In the genomic region with DNA sequence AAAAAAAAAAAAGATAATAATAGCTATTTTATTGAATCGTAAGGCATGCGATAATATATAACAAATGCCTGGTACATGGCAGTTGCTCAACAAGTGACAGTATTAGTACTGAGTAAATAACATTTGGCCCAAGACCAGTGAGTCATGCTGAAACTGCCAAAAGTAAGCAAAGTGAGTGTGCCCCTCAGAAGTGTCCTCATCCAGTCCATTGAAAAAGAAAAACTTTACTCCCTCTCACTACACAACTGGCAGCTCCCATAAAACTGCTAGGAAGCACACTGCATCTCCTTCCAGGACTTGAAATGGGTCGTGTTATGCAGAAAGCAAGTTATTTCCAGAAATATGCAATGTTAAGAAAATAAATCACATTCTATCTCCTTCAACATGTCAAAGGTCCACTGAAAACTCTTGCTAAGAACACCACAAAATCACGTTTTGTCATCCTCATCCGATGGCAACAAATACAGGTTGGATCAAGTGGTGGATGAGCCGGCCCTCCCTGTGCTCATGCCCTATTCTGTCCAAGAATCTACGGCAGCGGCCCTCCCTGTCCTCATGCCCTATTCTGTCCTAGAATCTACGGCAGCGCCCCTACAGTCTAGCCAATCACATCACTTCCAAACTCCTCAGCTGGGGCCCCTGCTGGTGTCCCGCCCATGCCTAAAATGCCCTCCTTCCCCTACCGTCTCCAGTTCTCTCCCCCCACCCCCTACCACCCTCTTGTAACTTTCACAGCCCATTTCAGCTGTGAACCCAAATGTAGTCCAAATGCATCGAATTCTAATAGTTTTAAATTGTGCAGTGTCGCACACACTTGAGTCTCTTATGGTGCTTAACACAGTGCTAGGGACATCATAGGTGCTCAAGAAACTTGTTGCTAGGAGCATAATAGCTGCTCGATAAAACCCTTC, we compare ENCODE assay signal across 9 cellular contexts. TPM values are rescaled to one million over a fixed set of nuclear protein-coding genes. Genes with fewer than 3 reads are reported as not detected.
A peak's percentile ranks its signal among the peaks of the same experiment; 100 is the strongest.
DNase-seq lines count a peak whose midpoint lies in the region; ATAC-seq and FAIRE-seq lines count a peak whose summit lies in the region.
"Had no signal": no experiment of that assay in that cellular context is flagged by ENCODE, and none has a peak within 500 bp of the region (broad histone marks: within the 10 kb centered on the region; RNA-seq: fewer than 3 reads in every experiment).

No MANE protein-coding gene starts in this region.

- peaks cover 1% of the 10 kb centered on the region for H3K36me3 Mint-ChIP-seq in activated T-helper 1 cell treated with anti-CD3 and anti-CD28 coated beads, Interleukin-12 subunit alpha, Interleukin-12 subunit beta, Interleukin-2, Interleukin-4 antibody, amounts not matched to agents 30 ng/mL and 10 ng/mL and 1 ng/mL, durations not matched to agents 14 hours and 24 hours and 36 hours (ENCODE audit: low read depth)

- H3K27me3 Mint-ChIP-seq in activated T-helper 1 cell treated with anti-CD3 and anti-CD28 coated beads, Interleukin-12 subunit alpha, Interleukin-12 subunit beta, Interleukin-2, Interleukin-4 antibody, amounts not matched to agents 30 ng/mL and 10 ng/mL and 1 ng/mL, durations not matched to agents 14 hours and 24 hours and 36 hours (ENCODE audit: insufficient read depth) = peaks cover 62% of the 10 kb centered on the region

- no peak overlapping the region for H3K27ac Mint-ChIP-seq in activated T-helper 1 cell treated with anti-CD3 and anti-CD28 coated beads, Interleukin-12 subunit alpha, Interleukin-12 subunit beta, Interleukin-2, Interleukin-4 antibody, amounts not matched to agents 30 ng/mL and 10 ng/mL and 1 ng/mL, durations not matched to agents 14 hours and 24 hours and 36 hours

- no peak for FAIRE-seq in urothelium cell line (lab: Jason Lieb, UNC)

- intact Hi-C loops in Right ventricle myocardium superior (cut with DNase I) (no loop called here), cardiac septum (cut with DNase I) (no loop called here)
- intact Hi-C loops in activated T-helper 1 cell treated with anti-CD3 and anti-CD28 coated beads, Interleukin-12 subunit alpha, Interleukin-12 subunit beta, Interleukin-2, Interleukin-4 antibody, amounts not matched to agents 30 ng/mL and 10 ng/mL and 1 ng/mL, durations not matched to agents 14 hours and 24 hours and 36 hours (cut with micrococcal nuclease) = loop anchor here (10.0 kb wide), 1 partner anchor 320 kb away; no protein-coding TSS in a partner anchor

- DNase-seq in Right ventricle myocardium superior (peak; percentile 55), cardiac septum (ENCODE audit: low spot score) (no peak), iPS-NIHi7 (ENCODE audit: extremely low spot score) (peak; percentile 75), urothelium cell line (ENCODE audit: low spot score) (peak; percentile 13), DMS79 treated with DMSO at 0.1 percent for 48 hours (lab: John Stamatoyannopoulos, UW) (no peak), middle frontal gyrus (ENCODE audit: extremely low spot score, low spot score) (no peak)
- DNase-seq in activated T-helper 1 cell treated with anti-CD3 and anti-CD28 coated beads, Interleukin-12 subunit alpha, Interleukin-12 subunit beta, Interleukin-2, Interleukin-4 antibody, amounts not matched to agents 30 ng/mL and 10 ng/mL and 1 ng/mL, durations not matched to agents 14 hours and 24 hours and 36 hours (ENCODE audit: low spot score) = no peak
- DNase-seq: DND-41 had no signal

- H3K4me3 Mint-ChIP-seq in activated T-helper 1 cell treated with anti-CD3 and anti-CD28 coated beads, Interleukin-12 subunit alpha, Interleukin-12 subunit beta, Interleukin-2, Interleukin-4 antibody, amounts not matched to agents 30 ng/mL and 10 ng/mL and 1 ng/mL, durations not matched to agents 14 hours and 24 hours and 36 hours = peak overlapping the region; percentile 79

- H3K9me3 Mint-ChIP-seq in activated T-helper 1 cell treated with anti-CD3 and anti-CD28 coated beads, Interleukin-12 subunit alpha, Interleukin-12 subunit beta, Interleukin-2, Interleukin-4 antibody, amounts not matched to agents 30 ng/mL and 10 ng/mL and 1 ng/mL, durations not matched to agents 14 hours and 24 hours and 36 hours = no peaks in the 10 kb centered on the region

- H3K4me1 Mint-ChIP-seq in activated T-helper 1 cell treated with anti-CD3 and anti-CD28 coated beads, Interleukin-12 subunit alpha, Interleukin-12 subunit beta, Interleukin-2, Interleukin-4 antibody, amounts not matched to agents 30 ng/mL and 10 ng/mL and 1 ng/mL, durations not matched to agents 14 hours and 24 hours and 36 hours (ENCODE audit: low read depth) = peaks cover 25% of the 10 kb centered on the region

- ATAC-seq in Right ventricle myocardium superior (ENCODE audit: poor library complexity) (no peak), HG03025 (IDR thresholded peaks at IDR 0.05; ENCODE audit: low FRiP score, unreplicated experiment) (no peak)

RNA-seq across cellular contexts. Expression of gene PTCH1, which starts 12.5 kb away (rescaled TPM):
- total RNA-seq in Right ventricle myocardium superior (9.8 TPM), cardiac septum (4.3 TPM)
- 9.9 and 11.5 TPM in 2 replicates for total RNA-seq in activated T-helper 1 cell treated with anti-CD3 and anti-CD28 coated beads, Interleukin-12 subunit alpha, Interleukin-12 subunit beta, Interleukin-2, Interleukin-4 antibody, amounts not matched to agents 30 ng/mL and 10 ng/mL and 1 ng/mL, durations not matched to agents 14 hours and 24 hours and 36 hours

Comparison
In these comparisons a context has a peak if more than half of its experiments do, and no peak if none do; other contexts are left out.
1. DNase-seq: peak in Right ventricle myocardium superior (single experiment), iPS-NIHi7 (single experiment) and urothelium cell line (single experiment); none in cardiac septum (single experiment), activated T-helper 1 cell treated with anti-CD3 and anti-CD28 coated beads, Interleukin-12 subunit alpha, Interleukin-12 subunit beta, Interleukin-2, Interleukin-4 antibody, amounts not matched to agents 30 ng/mL and 10 ng/mL and 1 ng/mL, durations not matched to agents 14 hours and 24 hours and 36 hours (single experiment), DMS79 treated with DMSO at 0.1 percent for 48 hours (single experiment) and middle frontal gyrus (single experiment).